Comparison of ENCODE assay signal across 8 cellular contexts in the genomic region with DNA sequence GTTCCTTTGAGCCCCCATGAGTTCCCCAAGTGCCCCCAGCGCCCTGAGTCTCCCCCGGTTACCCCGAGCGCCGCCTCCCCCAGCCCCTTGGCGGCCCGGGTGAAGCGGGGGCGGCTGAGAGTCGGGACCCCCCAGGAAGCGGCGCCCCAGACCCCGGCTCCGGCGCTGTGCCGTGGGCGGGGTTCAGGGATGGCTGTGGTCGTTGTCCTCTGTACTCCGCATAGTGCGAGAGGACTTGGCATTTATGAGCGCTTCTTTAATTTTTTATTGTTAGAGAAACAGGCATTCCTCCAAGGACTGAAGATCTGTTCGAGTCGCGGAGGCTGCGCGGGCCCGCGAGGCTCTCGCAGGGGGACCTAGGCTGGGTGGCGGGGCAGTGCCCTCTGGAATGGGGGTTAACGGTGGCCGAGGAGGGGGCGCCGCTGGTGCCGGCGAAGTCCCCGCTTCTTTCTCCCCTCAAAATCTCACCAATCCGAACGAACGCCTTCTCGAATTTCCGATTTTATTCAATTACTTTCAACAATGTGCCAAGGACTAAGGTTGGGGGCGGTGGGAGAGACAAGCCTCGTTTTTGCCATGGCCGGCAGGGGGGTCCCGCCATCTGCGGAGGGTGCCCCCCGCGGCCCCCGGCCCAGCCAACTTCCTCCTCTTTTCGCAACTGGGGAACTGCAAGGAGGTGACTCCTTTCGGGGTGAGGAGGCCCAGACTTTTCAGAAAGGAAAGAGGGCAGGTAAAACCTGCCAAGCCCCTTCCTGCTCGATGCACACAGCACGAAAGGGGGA. TPM values are rescaled to one million over a fixed set of nuclear protein-coding genes. Genes with fewer than 3 reads are reported as not detected.
DNase-seq lines count a peak whose midpoint lies in the region; ATAC-seq, FAIRE-seq and TF ChIP-seq lines count a peak whose summit lies in the region.

No MANE protein-coding gene starts in this region.

- H3K4me1 ChIP-seq in A673 (ENCODE audit: insufficient read depth, low read length, poor library complexity, severe bottlenecking) (peaks cover 12% of the 10 kb centered on the region), mucosa of stomach (ENCODE audit: control insufficient read depth, insufficient read depth, low read length) (peaks cover 30% of the 10 kb centered on the region)

- in situ Hi-C loops in KBM-7 (cut with MboI; ENCODE audit: low pct_unique_long_range_greater_than_20kb, low sequenced_read_pairs): loop anchor here (25.0 kb wide), 1 partner anchor 719 kb away; the partner anchor contains the start of gene XPO4

- H3K4me3 ChIP-seq in A673 (ENCODE audit: low read depth, low read length, poor library complexity, severe bottlenecking): peak overlapping the region; percentile 54
- H3K4me3 ChIP-seq in bronchial epithelial cell (ENCODE audit: low read depth, low read length): peak overlapping the region; percentile 61
- H3K4me3 ChIP-seq in mucosa of stomach (ENCODE audit: low read length): no peak overlapping the region

- FAIRE-seq in bronchial epithelial cell (lab: Jason Lieb, UNC): no peak

- H3K9ac ChIP-seq in mucosa of stomach (ENCODE audit: low read length): peak overlapping the region; percentile 40

- H3K27ac ChIP-seq in A673 (ENCODE audit: low read depth, low read length, poor library complexity, severe bottlenecking): no peak overlapping the region

- H3K9me3 ChIP-seq in A673 (ENCODE audit: low read depth, low read length, poor library complexity, severe bottlenecking) (no peaks in the 10 kb centered on the region), mucosa of stomach (ENCODE audit: control insufficient read depth, low read length) (no peaks in the 10 kb centered on the region)

- no peak for ATAC-seq in GM21528 (IDR thresholded peaks at IDR 0.05; ENCODE audit: low FRiP score, unreplicated experiment)

- peaks cover 66% of the 10 kb centered on the region for H3K27me3 ChIP-seq in A673 (replicated peaks; ENCODE audit: insufficient read depth, low read depth, low read length, poor library complexity)
- H3K27me3 ChIP-seq in bronchial epithelial cell (ENCODE audit: control insufficient read depth, insufficient read depth, low read length): no peaks in the 10 kb centered on the region
- H3K27me3 ChIP-seq in mucosa of stomach (ENCODE audit: control insufficient read depth, insufficient read depth, low read length): peaks cover 33% of the 10 kb centered on the region

- POLR2A ChIA-PET in A673 (lab: Charles Lee; ENCODE audit: low non-redundant PET): no interaction called here

- no peaks in the 10 kb centered on the region for H3K36me3 ChIP-seq in A673 (ENCODE audit: insufficient read depth, low read length, poor library complexity, severe bottlenecking)
- peaks cover 11% of the 10 kb centered on the region for H3K36me3 ChIP-seq in bronchial epithelial cell (ENCODE audit: control insufficient read depth, insufficient read depth, low read length)
- H3K36me3 ChIP-seq in mucosa of stomach (ENCODE audit: control insufficient read depth, insufficient read depth, low read length): no peaks in the 10 kb centered on the region

- BruUV-seq in A673 (replicated peaks; lab: Mats Ljungman, UMichigan): no TSS peak

- TF ChIP-seq CTCF in A673 (conservative IDR thresholded peaks at IDR 0.05; ENCODE audit: low read depth, low read length): no peak
- no peak for TF ChIP-seq CTCF in bronchial epithelial cell (IDR thresholded peaks at IDR 0.05; ENCODE audit: insufficient read depth, low read length, severe bottlenecking)

- CTCF ChIA-PET in A673 (lab: Charles Lee): no interaction called here

- DNase-seq in A673 (ENCODE audit: low spot score): peak; percentile 27
- DNase-seq in KBM-7: peak; percentile 25
- DNase-seq in bronchial epithelial cell (ENCODE audit: low read depth): no peak
- DNase-seq in hypothalamus (lab: John Stamatoyannopoulos, UW): no peak
- no peak for DNase-seq in SK-N-DZ (ENCODE audit: low spot score)
- DNase-seq in RKO (ENCODE audit: low spot score): no peak

- intact Hi-C loops in A673 (cut with micrococcal nuclease; ENCODE audit: unreplicated experiment): no loop called here

RNA-seq across cellular contexts. Expression of gene GJB2, which starts 0.6 kb away (rescaled TPM):
- total RNA-seq in A673 (2021): not detected in 2 replicates
- 192 and 432 TPM in 2 replicates for total RNA-seq in bronchial epithelial cell
- polyA plus RNA-seq in SK-N-DZ (2014; cell fraction: cytosol; rRNA removed): not detected in 2 replicates
- not detected in 2 replicates for polyA plus RNA-seq in SK-N-DZ (2014; cell fraction: nucleus; rRNA removed)

RNA-seq across cellular contexts. Expression of gene GJA3, which starts 32.5 kb away (rescaled TPM):
- total RNA-seq in A673 (2021) (0.43 and 0.48 TPM in 2 replicates), bronchial epithelial cell (0.26 and 1.5 TPM in 2 replicates)
- polyA plus RNA-seq in SK-N-DZ (2014; cell fraction: cytosol; rRNA removed): not detected in 2 replicates
- polyA plus RNA-seq in SK-N-DZ (2014; cell fraction: nucleus; rRNA removed): not detected in 2 replicates

RNA-seq across cellular contexts. Expression of gene GJB6, which starts 38.8 kb away (rescaled TPM):
- not detected in 2 replicates for total RNA-seq in A673 (2021)
- total RNA-seq in bronchial epithelial cell: 32.6 and 99.9 TPM in 2 replicates
- polyA plus RNA-seq in SK-N-DZ (2014; cell fraction: cytosol; rRNA removed): not detected in 2 replicates
- not detected in 2 replicates for polyA plus RNA-seq in SK-N-DZ (2014; cell fraction: nucleus; rRNA removed)

Comparison
In these comparisons a context has a peak if more than half of its experiments do, and no peak if none do; other contexts are left out.
1. DNase-seq: peak in A673 (single experiment) and KBM-7 (single experiment); none in bronchial epithelial cell (single experiment), hypothalamus (0 of 51), SK-N-DZ (single experiment) and RKO (single experiment).
2. RNA of gene GJB2, which starts 0.6 kb away (total RNA-seq): 192 to 432 TPM in bronchial epithelial cell; not detected in A673; every median in the first group is over 100 times any median in the second.
3. RNA of gene GJB6, which starts 38.8 kb away (total RNA-seq): 32.6 to 99.9 TPM in bronchial epithelial cell; not detected in A673; every median in the first group is over 10 times any median in the second.